In genomic region chr7:29408841-29409243, GRCh38 we compare ENCODE assay signal across 8 cellular contexts.
A peak's percentile ranks its signal among the peaks of the same experiment; 100 is the strongest.
DNase-seq lines count a peak whose midpoint lies in the region; ATAC-seq, FAIRE-seq and TF ChIP-seq lines count a peak whose summit lies in the region.

No MANE protein-coding gene starts in this region.

- no peak overlapping the region for H4K91ac ChIP-seq in H1 (replicated peaks; ENCODE audit: insufficient read length, low read length)

- H3K9ac ChIP-seq in H1 (replicated peaks in 1 of 4; ENCODE audit: extremely low read depth in 1 of 4, low read depth in 3 of 4, low read length in 3 of 4) (no peak overlapping the region), mesendoderm (ENCODE audit: low read length) (no peak overlapping the region)

- H3K27me3 Mint-ChIP-seq in activated CD4-positive, alpha-beta T cell treated with anti-CD3 and anti-CD28 coated beads, Interleukin-2, amount 10 ng/mL, durations not matched to agents 24 days and 14 days: peaks cover 5% of the 10 kb centered on the region

- CTCF ChIA-PET in H1 (lab: Charles Lee; ENCODE audit: partially characterized antibody): interaction anchor here (0.7 to 9.5 kb wide), 40 partner anchors 8 to 484 kb away, joined by 3 to 155 read pairs (median 4); partner anchors contain the start of gene CPVL

- no peak overlapping the region for H2BK12ac ChIP-seq in H1 (ENCODE audit: low read depth, low read length)

- H2AFZ ChIP-seq in H1 (ENCODE audit: low read length): no peak overlapping the region

- H3K27me3 ChIP-seq in H1 (replicated peaks in 1 of 4; ENCODE audit: control insufficient read depth in 3 of 4, extremely low read depth in 1 of 4, insufficient read depth in 3 of 4, low read length in 3 of 4) (no peaks in the 10 kb centered on the region), mesendoderm (ENCODE audit: insufficient read depth, low read length, poor library complexity) (no peaks in the 10 kb centered on the region)

- no peaks in the 10 kb centered on the region; the same call in 1 of the 2 replicates for H3K23me2 ChIP-seq in H1 (ENCODE audit: low read depth, low read length)

- H3K4me2 ChIP-seq in H1 (ENCODE audit: insufficient read depth in 1 of 2, low read depth in 2 of 2, low read length in 2 of 2) (peak overlapping the region in 1 of 2 experiments; percentile 32; a peak in 1 of 4 replicates), mesendoderm (ENCODE audit: low read length) (no peak overlapping the region)

- no peaks in the 10 kb centered on the region for H4K20me1 ChIP-seq in H1 (replicated peaks in 1 of 2; ENCODE audit: control insufficient read depth in 1 of 2, insufficient read depth in 2 of 2, low read length in 2 of 2)

- DNase-seq in ELR (ENCODE audit: low read depth) (peak; percentile 84), NCI-H345 (lab: John Stamatoyannopoulos, UW) (peak; percentile 82), H1 (ENCODE audit: low read depth in 1 of 2, low spot score in 2 of 2) (peak; percentile 15 to 72), mesendoderm (peak; percentile 69), substantia nigra (lab: John Stamatoyannopoulos, UW) (peak in 34 of 49 donors; percentile 0 to 88 (median 22))
- peak; percentile 88 for DNase-seq in activated CD4-positive, alpha-beta T cell treated with anti-CD3 and anti-CD28 coated beads, Interleukin-2, amount 10 ng/mL, durations not matched to agents 24 days and 14 days

- H2BK120ac ChIP-seq in H1 (replicated peaks; ENCODE audit: low read depth, low read length) (no peak overlapping the region), mesendoderm (ENCODE audit: low read depth, low read length) (no peak overlapping the region)

- POLR2A ChIA-PET in H1 (lab: Charles Lee; ENCODE audit: partially characterized antibody): no interaction called here

- H3K4me3 ChIP-seq in H1 (ENCODE audit: extremely low read depth in 1 of 4, insufficient read depth in 2 of 4, low read depth in 3 of 4, low read length in 4 of 4): no peak overlapping the region
- H3K4me3 ChIP-seq in mesendoderm (ENCODE audit: low read length): no peak overlapping the region

- no peak overlapping the region for H2BK20ac ChIP-seq in H1 (ENCODE audit: low read length)

- TF ChIP-seq CTCF in H1 (IDR thresholded peaks at IDR 0.05; ENCODE audit: control extremely low read depth in 1 of 3, insufficient read depth in 1 of 3, low read depth in 1 of 3, low read length in 3 of 3): peak in 2 of 3 experiments; percentile 75 to 87; a peak in 3 of 4 replicates

- no peak overlapping the region for H3K27ac Mint-ChIP-seq in activated CD4-positive, alpha-beta T cell treated with anti-CD3 and anti-CD28 coated beads, Interleukin-2, amount 10 ng/mL, durations not matched to agents 24 days and 14 days

- H2AK5ac ChIP-seq in H1 (ENCODE audit: low read depth, low read length) (no peak overlapping the region), mesendoderm (ENCODE audit: low read length) (no peak overlapping the region)

- H3K79me1 ChIP-seq in H1 (ENCODE audit: low read depth, low read length): no peaks in the 10 kb centered on the region
- H3K79me1 ChIP-seq in mesendoderm (ENCODE audit: low read length): no peaks in the 10 kb centered on the region

- H2BK15ac ChIP-seq in H1 (ENCODE audit: low read length) (no peak overlapping the region), mesendoderm (replicated peaks; ENCODE audit: low read depth) (no peak overlapping the region)

- no peak overlapping the region for H3K4ac ChIP-seq in H1 (replicated peaks; ENCODE audit: insufficient read length, low read depth, low read length)
- H3K4ac ChIP-seq in mesendoderm (ENCODE audit: low read depth, low read length): no peak overlapping the region

- no peak for TF ChIP-seq POLR2A in H1 (IDR thresholded peaks at IDR 0.05; ENCODE audit: control extremely low read depth in 1 of 2, low read depth in 2 of 2, low read length in 2 of 2)

- ATAC-seq in HG03066 (IDR thresholded peaks at IDR 0.05; ENCODE audit: low read depth, unreplicated experiment) (peak; percentile 60), HG02623 (IDR thresholded peaks at IDR 0.05; ENCODE audit: unreplicated experiment) (no peak)

- H3K9me3 ChIP-seq in H1 (ENCODE audit: insufficient read depth in 2 of 2, low read depth in 1 of 2, low read length in 1 of 2): no peaks in the 10 kb centered on the region

- no peaks in the 10 kb centered on the region for H3K79me2 ChIP-seq in H1 (ENCODE audit: control insufficient read depth in 1 of 2, insufficient read depth in 2 of 2, low read length in 2 of 2)
- no peaks in the 10 kb centered on the region for H3K79me2 ChIP-seq in mesendoderm (ENCODE audit: control insufficient read depth, insufficient read depth, low read length)

- TF ChIP-seq EP300 in H1 (IDR thresholded peaks at IDR 0.05; ENCODE audit: borderline replicate concordance in 1 of 2, low read depth in 2 of 2, low read length in 2 of 2): no peak

- H3K18ac ChIP-seq in H1 (ENCODE audit: extremely low read depth, low read length) (no peak overlapping the region), mesendoderm (ENCODE audit: low read length) (no peak overlapping the region)

- H4K5ac ChIP-seq in H1 (ENCODE audit: insufficient read length, low read depth, low read length) (no peak overlapping the region), mesendoderm (ENCODE audit: low read length) (no peak overlapping the region)

- H3K36me3 ChIP-seq in H1 (ENCODE audit: control insufficient read depth in 2 of 4, insufficient read depth in 4 of 4, low read length in 3 of 4): no peaks in the 10 kb centered on the region
- no peaks in the 10 kb centered on the region for H3K36me3 ChIP-seq in mesendoderm (ENCODE audit: control insufficient read depth, insufficient read depth, low read length)

- FAIRE-seq in H1 (lab: Jason Lieb, UNC): peak; percentile 100

- no peaks in the 10 kb centered on the region for H3K36me3 Mint-ChIP-seq in activated CD4-positive, alpha-beta T cell treated with anti-CD3 and anti-CD28 coated beads, Interleukin-2, amount 10 ng/mL, durations not matched to agents 24 days and 14 days (ENCODE audit: low read depth)

- no peak overlapping the region for H3K27ac ChIP-seq in H1 (ENCODE audit: low read depth, low read length)
- H3K27ac ChIP-seq in mesendoderm (ENCODE audit: low read depth, low read length): no peak overlapping the region
- H3K27ac ChIP-seq in substantia nigra (ENCODE audit: low read depth, low read length, poor library complexity, severe bottlenecking): no peak overlapping the region

- H3K23ac ChIP-seq in H1 (ENCODE audit: insufficient read length) (no peak overlapping the region), mesendoderm (ENCODE audit: low read length) (no peak overlapping the region)

- H3K14ac ChIP-seq in H1 (ENCODE audit: insufficient read length): no peak overlapping the region

- H2BK5ac ChIP-seq in H1 (ENCODE audit: low read depth, low read length) (no peak overlapping the region), mesendoderm (ENCODE audit: low read length) (no peak overlapping the region)

- WGBS in H1 (ENCODE audit: extremely low coverage in 1 of 2, insufficient coverage in 1 of 2, insufficient read length in 1 of 2, insufficient replicate concordance in 2 of 2, low coverage in 1 of 2, low lambda C conversion rate in 2 of 2, missing lambda C conversion rate in 1 of 2), 2 experiments: 28% methylated on average over 7 of the region's 7 CpGs; no CpG with 5 or more reads in 1 of the 2 experiments
- no CpG with 5 or more reads among the region's 7 CpGs for WGBS in mesendoderm (ENCODE audit: extremely low coverage, insufficient coverage, low lambda C conversion rate)

- intact Hi-C loops in activated CD4-positive, alpha-beta T cell treated with anti-CD3 and anti-CD28 coated beads, Interleukin-2, amount 10 ng/mL, durations not matched to agents 24 days and 14 days (cut with micrococcal nuclease): loop anchor here (1.0 to 5.0 kb wide), 4 partner anchors 170 to 487 kb away; no protein-coding TSS in a partner anchor

- H3K4me1 Mint-ChIP-seq in activated CD4-positive, alpha-beta T cell treated with anti-CD3 and anti-CD28 coated beads, Interleukin-2, amount 10 ng/mL, durations not matched to agents 24 days and 14 days: peaks cover 2% of the 10 kb centered on the region

- H3K56ac ChIP-seq in H1 (replicated peaks; ENCODE audit: insufficient read length, low read depth, low read length) (no peak overlapping the region), mesendoderm (ENCODE audit: low read length) (no peak overlapping the region)

- H3K4me1 ChIP-seq in H1 (replicated peaks in 1 of 4; ENCODE audit: control insufficient read depth in 3 of 4, insufficient read depth in 4 of 4, low read length in 3 of 4) (peaks cover 2 to 11% (median 6%) of the 10 kb centered on the region in 4 experiments; a peak in 4 of 7 replicates), mesendoderm (ENCODE audit: control insufficient read depth, low read depth, low read length) (no peaks in the 10 kb centered on the region)

- TF ChIP-seq RAD21 in H1 (IDR thresholded peaks at IDR 0.05 in 1 of 2, conservative IDR thresholded peaks at IDR 0.05 in 1 of 2; ENCODE audit: low read depth in 2 of 2, low read length in 2 of 2): peak; percentile 96 to 98

- no peak overlapping the region for H3K4me3 Mint-ChIP-seq in activated CD4-positive, alpha-beta T cell treated with anti-CD3 and anti-CD28 coated beads, Interleukin-2, amount 10 ng/mL, durations not matched to agents 24 days and 14 days

- H4K8ac ChIP-seq in H1 (ENCODE audit: extremely low read depth, insufficient read depth, low read length) (no peak overlapping the region), mesendoderm (ENCODE audit: low read depth, low read length) (no peak overlapping the region)

- H3K9me3 Mint-ChIP-seq in activated CD4-positive, alpha-beta T cell treated with anti-CD3 and anti-CD28 coated beads, Interleukin-2, amount 10 ng/mL, durations not matched to agents 24 days and 14 days: no peaks in the 10 kb centered on the region

TF ChIP-seq in H1, 55 proteins besides CTCF, POLR2A, EP300 and RAD21:
- TF ChIP-seq SIN3A (conservative IDR thresholded peaks at IDR 0.05 in 1 of 2, IDR thresholded peaks at IDR 0.05 in 1 of 2; ENCODE audit: low read depth in 1 of 2, low read length in 2 of 2) (0 out of 4 replicates have a peak, but pooled peaks of 1 of the 2 experiments have one; percentile 53), MAFK (IDR thresholded peaks at IDR 0.05; ENCODE audit: low read depth, low read length) (0 out of 2 replicates have a peak, but pooled peaks have one; percentile 23), CHD1 (IDR thresholded peaks at IDR 0.05; ENCODE audit: low read depth, low read length) (no peak)

Comparison
In these comparisons a context has a peak if more than half of its experiments do, and no peak if none do; other contexts are left out.
1. DNase-seq: peak in every context shown above with its lines; median percentile 88 in activated CD4-positive, alpha-beta T cell treated with anti-CD3 and anti-CD28 coated beads, Interleukin-2, amount 10 ng/mL, durations not matched to agents 24 days and 14 days; 84 in ELR; 82 in NCI-H345; 69 in mesendoderm; 44 in H1; 22 in substantia nigra.